2 cellular contexts compared by ENCODE assay signal in genomic region chr2:174994381-174994780, GRCh38.
A peak's percentile ranks its signal among the peaks of the same experiment; 100 is the strongest.
TF ChIP-seq lines count a peak whose summit lies in the region.

No MANE protein-coding gene starts in this region.

TF ChIP-seq in HepG2, 621 proteins besides CTCF, POLR2A, EP300 and RAD21:
- TF ChIP-seq ATF7 (IDR thresholded peaks at IDR 0.05) (peak; percentile 69), ATF7 (CRISPR knock-in tag; IDR thresholded peaks at IDR 0.05) (no peak), CREB1 (IDR thresholded peaks at IDR 0.05) (0 out of 2 replicates have a peak, but pooled peaks have one; percentile 40), CREB1 (CRISPR knock-in tag; IDR thresholded peaks at IDR 0.05) (no peak), CAMTA2 (CRISPR knock-in tag; IDR thresholded peaks at IDR 0.05; ENCODE audit: borderline replicate concordance) (no peak)

TF ChIP-seq in K562, 482 proteins besides CTCF, POLR2A, EP300 and RAD21:
- no peak for TF ChIP-seq ZNF512 (tag; IDR thresholded peaks at IDR 0.05)
- TF ChIP-seq, protein P1, sequence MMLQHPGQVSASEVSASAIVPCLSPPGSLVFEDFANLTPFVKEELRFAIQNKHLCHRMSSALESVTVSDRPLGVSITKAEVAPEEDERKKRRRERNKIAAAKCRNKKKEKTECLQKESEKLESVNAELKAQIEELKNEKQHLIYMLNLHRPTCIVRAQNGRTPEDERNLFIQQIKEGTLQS (IDR thresholded peaks at IDR 0.05) = peak; percentile 58; the same call in 1 of the 2 replicates
- TF ChIP-seq, protein P1 (CRISPR knock-in tag; conservative IDR thresholded peaks at IDR 0.05) = no peak
- TF ChIP-seq STAT5A (IDR thresholded peaks at IDR 0.05; ENCODE audit: borderline replicate concordance, low read length) = no peak
- TF ChIP-seq EGR1 (conservative IDR thresholded peaks at IDR 0.05) = no peak
TF ChIP-seq in K562: peak in this region for 1.
